ENCODE assay signal across 9 cellular contexts in the genomic region with DNA sequence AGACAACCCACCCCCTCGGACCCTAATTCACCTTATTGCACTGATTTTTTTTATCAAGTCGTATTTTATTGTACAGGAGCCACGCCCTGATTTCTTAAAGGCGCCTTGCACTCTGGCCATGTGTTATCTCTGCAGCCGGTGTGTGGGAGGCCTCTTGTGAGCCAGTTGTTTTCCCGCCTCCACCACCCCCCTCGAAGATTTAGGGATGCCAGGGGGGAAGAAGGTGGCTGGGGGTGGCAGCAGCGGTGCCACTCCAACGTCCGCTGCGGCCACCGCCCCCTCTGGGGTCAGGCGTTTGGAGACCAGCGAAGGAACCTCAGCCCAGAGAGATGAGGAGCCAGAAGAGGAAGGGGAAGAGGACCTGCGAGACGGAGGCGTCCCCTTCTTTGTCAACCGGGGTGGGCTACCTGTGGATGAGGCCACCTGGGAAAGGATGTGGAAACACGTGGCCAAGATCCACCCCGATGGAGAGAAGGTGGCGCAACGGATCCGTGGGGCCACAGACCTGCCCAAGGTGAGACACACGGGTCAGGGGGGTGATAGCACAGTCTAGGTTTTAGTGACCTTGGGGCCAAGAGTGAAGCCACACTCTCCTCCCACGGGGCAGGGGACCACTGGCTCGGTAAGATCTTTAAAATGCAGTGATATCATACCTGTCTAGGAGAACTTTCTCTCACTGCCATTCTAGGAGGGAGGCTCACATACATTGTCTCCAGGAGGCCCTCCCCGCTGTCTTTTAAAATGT. TPM values are rescaled to one million over a fixed set of nuclear protein-coding genes. Genes with fewer than 3 reads are reported as not detected.
DNase-seq lines count a peak whose midpoint lies in the region; ATAC-seq, FAIRE-seq and TF ChIP-seq lines count a peak whose summit lies in the region.
"Had no signal": no experiment of that assay in that cellular context is flagged by ENCODE, and none has a peak within 500 bp of the region (broad histone marks: within the 10 kb centered on the region; RNA-seq: fewer than 3 reads in every experiment).

No MANE protein-coding gene starts in this region.

- no peaks in the 10 kb centered on the region for H3K36me3 ChIP-seq in astrocyte (ENCODE audit: insufficient read depth, low read length)
- H3K36me3 ChIP-seq in stomach: no peaks in the 10 kb centered on the region

- peaks cover 2% of the 10 kb centered on the region for H3K27me3 ChIP-seq in astrocyte (ENCODE audit: insufficient read depth, low read length)
- no peaks in the 10 kb centered on the region for H3K27me3 ChIP-seq in layer of hippocampus (ENCODE audit: control insufficient read depth, insufficient read depth, low read length)
- peaks cover 0 to 31% (median 23%) of the 10 kb centered on the region in 3 donors for H3K27me3 ChIP-seq in stomach

- no peak for TF ChIP-seq EP300 in stomach (IDR thresholded peaks at IDR 0.05)

- peaks cover 12% of the 10 kb centered on the region for H3K27me3 Mint-ChIP-seq in astrocyte (ENCODE audit: low read depth, unreplicated experiment)

- peak overlapping the region; percentile 96 for H2AFZ ChIP-seq in astrocyte (ENCODE audit: low read depth, low read length)

- WGBS in stomach, 5 donors: 49 to 57% (median 50%) methylated on average over 26 to 27 of the region's 27 CpGs

- H3K4me3 ChIP-seq in astrocyte (ENCODE audit: insufficient read depth, low read depth, low read length): peak overlapping the region; percentile 64
- peak overlapping the region; percentile 67 to 93 (median 80) for H3K4me3 ChIP-seq in stomach

- intact Hi-C loops in stomach (cut with DNase I; ENCODE audit: low total_unique reads): no loop called here

- FAIRE-seq in astrocyte (lab: Jason Lieb, UNC): no peak

- H3K27ac Mint-ChIP-seq in astrocyte (ENCODE audit: unreplicated experiment): no peak overlapping the region

- peak overlapping the region; percentile 86 for H3K9ac ChIP-seq in astrocyte (ENCODE audit: low read length)

- H4K20me1 ChIP-seq in astrocyte (ENCODE audit: insufficient read depth, low read length): peaks cover 12% of the 10 kb centered on the region

- DNase-seq in NCI-H1417 (lab: John Stamatoyannopoulos, UW) (peak in 2 of 3 experiments; percentile 27 to 54), NCI-H1417 treated with DMSO at 0.1 percent for 48 hours (lab: John Stamatoyannopoulos, UW) (no peak), astrocyte (ENCODE audit: low read depth) (no peak), stomach (no peak), NCI-H1092 treated with DMSO at 0.1 percent for 48 hours (lab: John Stamatoyannopoulos, UW) (no peak)
- DNase-seq: 8988T had no signal

- H3K4me2 ChIP-seq in astrocyte (ENCODE audit: low read length): peak overlapping the region; percentile 98

- H3K4me3 Mint-ChIP-seq in astrocyte (ENCODE audit: unreplicated experiment): peak overlapping the region; percentile 91

- no peak for ATAC-seq in HG02981 (IDR thresholded peaks at IDR 0.05; ENCODE audit: unreplicated experiment)
- no peak for ATAC-seq in GM21717 (IDR thresholded peaks at IDR 0.05; ENCODE audit: unreplicated experiment)

- H3K9me3 Mint-ChIP-seq in astrocyte (ENCODE audit: unreplicated experiment): peaks cover 5% of the 10 kb centered on the region

- H3K4me1 ChIP-seq in astrocyte (ENCODE audit: insufficient read depth, low read length) (peaks cover 7% of the 10 kb centered on the region), stomach (peaks cover 14 to 44% (median 25%) of the 10 kb centered on the region in 4 donors)

- no peak for TF ChIP-seq CTCF in astrocyte (IDR thresholded peaks at IDR 0.05; ENCODE audit: insufficient read depth, low read depth, low read length)
- no peak for TF ChIP-seq CTCF in stomach (IDR thresholded peaks at IDR 0.05)

- peaks cover 10% of the 10 kb centered on the region for H3K4me1 Mint-ChIP-seq in astrocyte (ENCODE audit: low read depth, unreplicated experiment)

- H3K9me3 ChIP-seq in astrocyte (ENCODE audit: insufficient read depth, low read depth, low read length) (no peaks in the 10 kb centered on the region), stomach (no peaks in the 10 kb centered on the region)

- no peak overlapping the region for H3K27ac ChIP-seq in astrocyte (ENCODE audit: low read depth, low read length)
- H3K27ac ChIP-seq in layer of hippocampus (ENCODE audit: low read depth, low read length): peak overlapping the region; percentile 94
- peak overlapping the region in 2 of 5 donors; percentile 71 to 88 for H3K27ac ChIP-seq in stomach

- TF ChIP-seq POLR2A in stomach (IDR thresholded peaks at IDR 0.05): no peak

- H3K79me2 ChIP-seq in astrocyte (ENCODE audit: insufficient read depth, low read length): no peaks in the 10 kb centered on the region

- peaks cover 5% of the 10 kb centered on the region for H3K36me3 Mint-ChIP-seq in astrocyte (ENCODE audit: low read depth, unreplicated experiment)

RNA-seq across cellular contexts. Expression of a gene that starts 1.5 kb away (rescaled TPM):
- 13.6 and 23.6 TPM in 2 replicates for total RNA-seq in astrocyte
- total RNA-seq in stomach: 10 to 100 TPM in 3 of 5 donors, 1 to 10 TPM in 2; 4.9 to 15.4 (median 10.1) TPM
- polyA plus RNA-seq in stomach: 10 to 100 TPM in 1 of 3 donors, 1 to 10 TPM in 2; 2.7 to 10.5 (median 4.1) TPM

RNA-seq across cellular contexts. Expression of a gene that starts 49.9 kb away (rescaled TPM):
- total RNA-seq in astrocyte (12.7 and 15.0 TPM in 2 replicates), stomach (10 to 100 TPM in 4 of 5 donors, 1 to 10 TPM in 1; 7.8 to 32.6 (median 18.0) TPM)
- 1 to 10 TPM; 2.3 to 4.5 (median 4.2) TPM for polyA plus RNA-seq in stomach

Comparison
In these comparisons a context has a peak if more than half of its experiments do, and no peak if none do; other contexts are left out.
1. DNase-seq: peak in NCI-H1417 (2 of 3); none in NCI-H1417 treated with DMSO at 0.1 percent for 48 hours (single experiment), astrocyte (single experiment), stomach (single experiment) and NCI-H1092 treated with DMSO at 0.1 percent for 48 hours (single experiment).